20 cellular contexts compared by ENCODE assay signal in the genomic region with DNA sequence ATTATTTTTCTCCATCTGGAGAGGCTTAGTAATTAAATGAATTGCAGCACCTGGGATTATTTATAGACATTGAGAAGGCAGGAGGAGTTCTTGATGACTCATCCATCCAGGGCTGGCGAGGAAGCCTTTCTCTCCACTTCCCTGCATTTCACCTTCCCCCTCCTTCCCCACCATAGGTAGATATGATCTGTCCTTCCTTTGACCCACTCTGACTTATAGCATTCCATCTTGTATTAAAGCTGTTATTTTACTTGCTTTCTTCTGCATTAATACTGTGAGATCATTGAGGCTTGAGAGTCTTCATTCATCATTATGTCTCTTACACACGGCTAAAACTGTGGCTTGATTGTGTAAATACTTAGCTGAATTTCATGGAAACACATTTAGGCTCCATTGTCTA.
DNase-seq lines count a peak whose midpoint lies in the region; TF ChIP-seq lines count a peak whose summit lies in the region.
"Had no signal": no experiment of that assay in that cellular context is flagged by ENCODE, and none has a peak within 500 bp of the region (broad histone marks: within the 10 kb centered on the region; RNA-seq: fewer than 3 reads in every experiment).

No MANE protein-coding gene starts in this region.

- H3K27ac ChIP-seq in mesendoderm (ENCODE audit: low read depth, low read length) (no peak overlapping the region), right atrium auricular region (no peak overlapping the region)
- H3K27ac ChIP-seq: heart left ventricle had no signal

- TF ChIP-seq CTCF in right atrium auricular region (IDR thresholded peaks at IDR 0.05) (no peak), progenitor cell of endocrine pancreas (IDR thresholded peaks at IDR 0.05; ENCODE audit: unreplicated experiment) (no peak)

- no peak overlapping the region for H3K4me2 ChIP-seq in mesendoderm (ENCODE audit: low read length)

- H3K23ac ChIP-seq in mesendoderm (ENCODE audit: low read length): no peak overlapping the region

- H4K8ac ChIP-seq in mesendoderm (ENCODE audit: low read depth, low read length): no peak overlapping the region

- H3K4me3 ChIP-seq in mesendoderm (ENCODE audit: low read length) (no peak overlapping the region), right atrium auricular region (no peak overlapping the region)
- H3K4me3 ChIP-seq: heart left ventricle had no signal

- H3K4me3 Mint-ChIP-seq in progenitor cell of endocrine pancreas (ENCODE audit: low read depth): no peak overlapping the region
- H3K4me3 Mint-ChIP-seq: activated naive CD8-positive, alpha-beta T cell treated with anti-CD3 and anti-CD28 coated beads, Interleukin-2, amount 50 U/mL, for 24 hours; B cell; naive thymus-derived CD4-positive, alpha-beta T cell; type B pancreatic cell had no signal

- peaks cover 2% of the 10 kb centered on the region for H3K4me1 ChIP-seq in mesendoderm (ENCODE audit: control insufficient read depth, low read depth, low read length)
- no peaks in the 10 kb centered on the region for H3K4me1 ChIP-seq in right atrium auricular region

- H3K27me3 ChIP-seq in mesendoderm (ENCODE audit: insufficient read depth, low read length, poor library complexity) (no peaks in the 10 kb centered on the region), right atrium auricular region (no peaks in the 10 kb centered on the region)
- H3K27me3 ChIP-seq: heart left ventricle had no signal

- H3K4ac ChIP-seq in mesendoderm (ENCODE audit: low read depth, low read length): no peak overlapping the region

- H3K36me3 ChIP-seq in mesendoderm (ENCODE audit: control insufficient read depth, insufficient read depth, low read length) (no peaks in the 10 kb centered on the region), right atrium auricular region (no peaks in the 10 kb centered on the region)
- H3K36me3 ChIP-seq: heart left ventricle had no signal

- H2BK120ac ChIP-seq in mesendoderm (ENCODE audit: low read depth, low read length): no peak overlapping the region

- no peak overlapping the region for H3K27ac Mint-ChIP-seq in progenitor cell of endocrine pancreas
- H3K27ac Mint-ChIP-seq: activated naive CD8-positive, alpha-beta T cell treated with anti-CD3 and anti-CD28 coated beads, Interleukin-2, amount 50 U/mL, for 24 hours; B cell; naive thymus-derived CD4-positive, alpha-beta T cell; type B pancreatic cell had no signal

- H3K27me3 Mint-ChIP-seq in progenitor cell of endocrine pancreas: no peaks in the 10 kb centered on the region
- H3K27me3 Mint-ChIP-seq: activated naive CD8-positive, alpha-beta T cell treated with anti-CD3 and anti-CD28 coated beads, Interleukin-2, amount 50 U/mL, for 24 hours; type B pancreatic cell had no signal

- WGBS in mesendoderm (ENCODE audit: extremely low coverage, insufficient coverage, low lambda C conversion rate): no CpG with 5 or more reads among the region's 2 CpGs

- no peak overlapping the region for H3K56ac ChIP-seq in mesendoderm (ENCODE audit: low read length)

- H3K9ac ChIP-seq in mesendoderm (ENCODE audit: low read length): no peak overlapping the region

- no peaks in the 10 kb centered on the region for H3K9me3 Mint-ChIP-seq in progenitor cell of endocrine pancreas (ENCODE audit: low read depth)
- H3K9me3 Mint-ChIP-seq: activated naive CD8-positive, alpha-beta T cell treated with anti-CD3 and anti-CD28 coated beads, Interleukin-2, amount 50 U/mL, for 24 hours had no signal

- H4K5ac ChIP-seq in mesendoderm (ENCODE audit: low read length): no peak overlapping the region

- no peaks in the 10 kb centered on the region for H3K79me2 ChIP-seq in mesendoderm (ENCODE audit: control insufficient read depth, insufficient read depth, low read length)

- no peaks in the 10 kb centered on the region for H3K9me3 ChIP-seq in right atrium auricular region
- H3K9me3 ChIP-seq: heart left ventricle had no signal

- no peak overlapping the region for H2AK5ac ChIP-seq in mesendoderm (ENCODE audit: low read length)

- H3K4me1 Mint-ChIP-seq in progenitor cell of endocrine pancreas (ENCODE audit: low read depth): peaks cover 3% of the 10 kb centered on the region
- H3K4me1 Mint-ChIP-seq: activated naive CD8-positive, alpha-beta T cell treated with anti-CD3 and anti-CD28 coated beads, Interleukin-2, amount 50 U/mL, for 24 hours; B cell; naive thymus-derived CD4-positive, alpha-beta T cell had no signal

- H2BK5ac ChIP-seq in mesendoderm (ENCODE audit: low read length): no peak overlapping the region

- no peak overlapping the region for H2BK15ac ChIP-seq in mesendoderm (replicated peaks; ENCODE audit: low read depth)

- peaks cover 4% of the 10 kb centered on the region for H3K79me1 ChIP-seq in mesendoderm (ENCODE audit: low read length)

- H3K18ac ChIP-seq in mesendoderm (ENCODE audit: low read length): no peak overlapping the region

- DNase-seq in DMS53 (lab: John Stamatoyannopoulos, UW) (peak; percentile 22), HT1080 (ENCODE audit: low read depth) (peak; percentile 75), SW480 (ENCODE audit: low spot score) (peak; percentile 7), mesendoderm (peak; percentile 52), right atrium auricular region (ENCODE audit: low spot score) (no peak), progenitor cell of endocrine pancreas (ENCODE audit: low spot score, unreplicated experiment) (no peak), iPS-NIHi7 (ENCODE audit: extremely low spot score) (no peak)
- DNase-seq in stimulated activated CD4-positive, alpha-beta T cell treated with anti-CD3 and anti-CD28 coated beads, Interleukin-12 subunit alpha, Interleukin-12 subunit beta, amount 100 ng/mL, for 4 hours: no peak
- DNase-seq: activated CD4-positive, alpha-beta T cell treated with anti-CD3 and anti-CD28 coated beads for 1 hour; activated naive CD8-positive, alpha-beta T cell treated with anti-CD3 and anti-CD28 coated beads, Interleukin-2, amount 50 U/mL, for 24 hours; activated T-cell treated with anti-CD3 and anti-CD28 coated beads for 4 hours; heart left ventricle; Kasumi-1; left ventricle myocardium superior; naive thymus-derived CD4-positive, alpha-beta T cell; retina; stimulated activated CD4-positive, alpha-beta T cell treated with anti-CD3 and anti-CD28 coated beads, Interleukin-4, amount 100 ng/mL, for 24 hours; T-helper 2 cell had no signal

- H3K36me3 Mint-ChIP-seq in progenitor cell of endocrine pancreas (ENCODE audit: insufficient read depth): no peaks in the 10 kb centered on the region
- H3K36me3 Mint-ChIP-seq: naive thymus-derived CD4-positive, alpha-beta T cell had no signal

Comparison
In these comparisons a context has a peak if more than half of its experiments do, and no peak if none do; other contexts are left out.
1. DNase-seq: peak in DMS53 (single experiment), HT1080 (single experiment), SW480 (single experiment) and mesendoderm (single experiment); none in right atrium auricular region (single experiment), progenitor cell of endocrine pancreas (single experiment), stimulated activated CD4-positive, alpha-beta T cell treated with anti-CD3 and anti-CD28 coated beads, Interleukin-12 subunit alpha, Interleukin-12 subunit beta, amount 100 ng/mL, for 4 hours (single experiment) and iPS-NIHi7 (single experiment).